9 cellular contexts compared by ENCODE assay signal in the genomic region with DNA sequence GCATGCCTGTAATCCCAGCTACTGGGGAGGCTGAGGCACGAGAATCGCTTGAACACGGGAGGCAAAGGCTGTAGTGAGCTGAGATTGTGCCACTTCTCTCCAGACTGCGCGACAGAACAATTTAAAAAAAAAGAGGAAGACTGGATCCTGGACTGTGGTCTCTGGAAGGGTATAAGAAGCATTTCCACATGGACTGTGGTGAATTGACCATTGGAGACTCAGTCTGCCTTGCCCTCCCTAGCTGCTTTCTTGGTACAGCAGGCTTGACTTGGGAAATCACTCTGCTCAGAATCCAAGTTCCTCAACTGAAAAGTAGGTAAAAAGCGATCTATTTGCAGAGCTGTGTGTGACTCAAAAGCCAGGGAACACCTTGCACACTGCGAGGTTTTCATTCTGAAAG. TPM values are rescaled to one million over a fixed set of nuclear protein-coding genes. Genes with fewer than 3 reads are reported as not detected.
DNase-seq lines count a peak whose midpoint lies in the region; ATAC-seq and TF ChIP-seq lines count a peak whose summit lies in the region.
"Had no signal": no experiment of that assay in that cellular context is flagged by ENCODE, and none has a peak within 500 bp of the region (broad histone marks: within the 10 kb centered on the region; RNA-seq: fewer than 3 reads in every experiment).

No MANE protein-coding gene starts in this region.

- H3K9me3 ChIP-seq in CD4-positive, alpha-beta T cell (ENCODE audit: control insufficient read depth, low read length), result no peaks in the 10 kb centered on the region
- H3K9me3 ChIP-seq in adipocyte (ENCODE audit: control insufficient read depth, low read length) (no peaks in the 10 kb centered on the region), neutrophil (no peaks in the 10 kb centered on the region)
- H3K9me3 ChIP-seq: body of pancreas, esophagus muscularis mucosa had no signal

- H3K4me3 ChIP-seq in KMS-11 (IDR thresholded peaks at IDR 0.05; ENCODE audit: insufficient read depth, low read depth, low read length) (no peak overlapping the region), adipocyte (ENCODE audit: low read length) (peak overlapping the region; percentile 86), neutrophil (ENCODE audit: low read depth in 1 of 2, low read length in 1 of 2) (peak overlapping the region; percentile 75 to 84)
- H3K4me3 ChIP-seq: body of pancreas had no signal

- H3K27ac Mint-ChIP-seq in CD4-positive, alpha-beta T cell, result peak overlapping the region; percentile 98

- peaks cover 33% of the 10 kb centered on the region for H3K4me1 Mint-ChIP-seq in CD4-positive, alpha-beta T cell (ENCODE audit: low read depth)

- H3K4me1 ChIP-seq in KMS-11 (ENCODE audit: low read depth, poor library complexity, severe bottlenecking) (peaks cover 17% of the 10 kb centered on the region), adipocyte (ENCODE audit: control insufficient read depth, insufficient read depth, low read length) (peaks cover 19% of the 10 kb centered on the region), neutrophil (ENCODE audit: control insufficient read depth in 1 of 2, insufficient read depth in 1 of 2, low read depth in 1 of 2, low read length in 1 of 2) (peaks cover 47 to 48% of the 10 kb centered on the region in 2 experiments)

- no peak for DNase-seq in CD4-positive, alpha-beta T cell
- DNase-seq in adipocyte (ENCODE audit: low read depth) (no peak), NCI-H446 (lab: John Stamatoyannopoulos, UW) (no peak), ecto neural progenitor cell (ENCODE audit: low spot score) (no peak)
- DNase-seq in activated CD4-positive, CD25-positive, alpha-beta regulatory T cell (lab: John Stamatoyannopoulos, UW), result no peak

- no peaks in the 10 kb centered on the region for H3K27me3 ChIP-seq in CD4-positive, alpha-beta T cell (ENCODE audit: control insufficient read depth, insufficient read depth, low read length)
- H3K27me3 ChIP-seq in KMS-11 (ENCODE audit: insufficient read depth, low read depth) (no peaks in the 10 kb centered on the region), adipocyte (replicated peaks; ENCODE audit: control insufficient read depth, insufficient read depth, low read length) (no peaks in the 10 kb centered on the region), neutrophil (no peaks in the 10 kb centered on the region)
- H3K27me3 ChIP-seq: body of pancreas, esophagus muscularis mucosa had no signal

- H3K9ac ChIP-seq in KMS-11 (no peak overlapping the region), adipocyte (ENCODE audit: low read length) (peak overlapping the region; percentile 97)

- H3K36me3 ChIP-seq in KMS-11 (ENCODE audit: insufficient read depth) (no peaks in the 10 kb centered on the region), adipocyte (ENCODE audit: control insufficient read depth, insufficient read depth, low read length, severe bottlenecking) (no peaks in the 10 kb centered on the region), neutrophil (no peaks in the 10 kb centered on the region)

- H3K4me3 Mint-ChIP-seq in CD4-positive, alpha-beta T cell, result peak overlapping the region; percentile 93

- peak overlapping the region; percentile 91; the same call in 1 of the 2 replicates for H2AFZ ChIP-seq in KMS-11 (ENCODE audit: low read depth)

- peaks cover 10% of the 10 kb centered on the region for H3K36me3 Mint-ChIP-seq in CD4-positive, alpha-beta T cell (ENCODE audit: low read depth)

- no peaks in the 10 kb centered on the region for H3K27me3 Mint-ChIP-seq in CD4-positive, alpha-beta T cell

- no peak overlapping the region for H3K27ac ChIP-seq in CD4-positive, alpha-beta T cell (ENCODE audit: low read depth, low read length)
- H3K27ac ChIP-seq in KMS-11 (no peak overlapping the region), neutrophil (peak overlapping the region; percentile 98)

- intact Hi-C loops in CD4-positive, alpha-beta T cell (cut with DNase I, micrococcal nuclease), result no loop called here

- no peaks in the 10 kb centered on the region for H3K9me3 Mint-ChIP-seq in CD4-positive, alpha-beta T cell

- POLR2A ChIA-PET in CD4-positive, alpha-beta T cell (lab: Charles Lee), result interaction anchor here (0.9 to 4.3 kb wide), 14 partner anchors 9 to 370 kb away, joined by 3 to 54 read pairs (median 4); a partner anchor contains a TSS

- ATAC-seq in CD4-positive, alpha-beta T cell (ENCODE audit: poor library complexity), result no peak

- peak overlapping the region; percentile 52; the same call in 1 of the 2 replicates for H3K4me2 ChIP-seq in KMS-11

- no peak for TF ChIP-seq CTCF in CD4-positive, alpha-beta T cell (IDR thresholded peaks at IDR 0.05)
- TF ChIP-seq CTCF in KMS-11 (conservative IDR thresholded peaks at IDR 0.05; ENCODE audit: low read depth, low read length) (no peak), neutrophil (IDR thresholded peaks at IDR 0.05) (no peak)

- CTCF ChIA-PET in CD4-positive, alpha-beta T cell (lab: Charles Lee), result interaction anchor here (1.0 to 3.0 kb wide), 12 partner anchors 8 to 370 kb away, joined by 3 to 28 read pairs (median 6); a partner anchor contains a TSS

- H3K79me2 ChIP-seq in KMS-11 (ENCODE audit: insufficient read depth, low read depth), result peaks cover 32% of the 10 kb centered on the region; the same call in 1 of the 2 replicates

- peaks cover 7% of the 10 kb centered on the region; the same call in 1 of the 2 replicates for H4K20me1 ChIP-seq in KMS-11 (ENCODE audit: insufficient read depth)

RNA-seq across cellular contexts. Expression of a gene that starts 1.0 kb away (rescaled TPM):
- 10 to 100 TPM; 45.9 to 48.6 TPM for total RNA-seq in CD4-positive, alpha-beta T cell

RNA-seq across cellular contexts. Expression of a gene that starts 8.9 kb away (rescaled TPM):
- 10 to 100 TPM; 17.5 to 19.3 TPM for total RNA-seq in CD4-positive, alpha-beta T cell
